Comparison of ENCODE assay signal across 8 cellular contexts in the genomic region with DNA sequence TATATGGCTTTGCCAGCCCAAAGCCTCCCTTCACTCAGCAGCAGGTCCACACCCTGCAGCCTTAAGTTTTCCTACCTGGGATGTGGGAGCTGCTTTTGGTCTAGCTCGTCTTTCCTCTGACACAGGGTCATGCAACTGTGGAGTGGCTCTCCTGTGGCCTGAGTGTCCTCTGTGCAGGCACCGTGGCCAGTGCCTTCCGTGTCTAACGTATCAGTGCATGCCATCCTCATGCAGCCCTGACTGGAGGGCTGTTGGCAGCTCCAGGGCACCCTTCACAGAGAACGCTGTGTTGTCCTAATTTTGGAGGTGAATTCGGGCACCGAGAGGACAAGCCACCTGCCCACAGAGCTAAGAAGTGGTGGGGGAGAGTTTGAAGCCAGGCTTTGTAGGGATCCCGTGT.
"Had no signal": no experiment of that assay in that cellular context is flagged by ENCODE, and none has a peak within 500 bp of the region (broad histone marks: within the 10 kb centered on the region; RNA-seq: fewer than 3 reads in every experiment).

No MANE protein-coding gene starts in this region.

- ATAC-seq: GM23338, HepG2 had no signal

- H3K27ac ChIP-seq: HL-60 had no signal

- H3K4me1 Mint-ChIP-seq: GM23338 had no signal

- H3K27ac Mint-ChIP-seq: GM23338 had no signal

- H3K4me2 ChIP-seq: GM23338 had no signal

- DNase-seq: H9, HCEC 1CT had no signal

- H2AFZ ChIP-seq: GM23338 had no signal

- H3K4me3 ChIP-seq: GM23338 had no signal

- FAIRE-seq: H1, H54, HepG2 had no signal

- H3K4me3 Mint-ChIP-seq: GM23338, H9, IgD-negative memory B cell had no signal
